24 cellular contexts compared by ENCODE assay signal in the genomic region with DNA sequence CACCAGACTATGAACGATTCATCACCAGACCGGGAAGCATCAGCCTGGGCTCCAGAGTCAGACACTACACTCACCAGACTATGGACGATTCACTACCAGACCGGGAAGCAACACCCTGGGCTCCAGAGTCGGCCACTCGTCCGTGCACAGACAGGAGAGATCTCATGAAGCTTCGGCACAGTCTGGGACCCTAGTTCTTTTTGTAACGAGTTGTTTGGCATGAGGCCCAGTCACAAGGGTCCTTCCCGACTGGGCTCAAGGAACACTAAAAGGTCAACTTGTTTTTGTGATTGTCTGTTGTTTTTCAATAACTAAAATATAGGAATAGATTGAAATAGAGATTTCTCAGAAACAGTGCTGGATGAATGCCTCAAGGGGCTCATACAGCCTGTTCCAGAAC.
"Had no signal": no experiment of that assay in that cellular context is flagged by ENCODE, and none has a peak within 500 bp of the region (broad histone marks: within the 10 kb centered on the region; RNA-seq: fewer than 3 reads in every experiment).

No MANE protein-coding gene starts in this region.

- H3K27me3 ChIP-seq: left lung, neural progenitor cell, ovary, right atrium auricular region, right lobe of liver, stomach, testis, tibial artery, upper lobe of right lung had no signal

- H3K27ac ChIP-seq: left lung, lower lobe of right lung, neural progenitor cell, ovary, right atrium auricular region, right lobe of liver, stomach, testis, tibial artery, upper lobe of right lung had no signal

- H3K9me3 ChIP-seq: lower lobe of right lung, ovary, right atrium auricular region, right lobe of liver, testis, tibial artery, upper lobe of right lung had no signal

- H3K4me1 ChIP-seq: left lung, lower lobe of right lung, neural progenitor cell, right atrium auricular region, right lobe of liver, stomach, testis, upper lobe of right lung had no signal

- DNase-seq: hippocampal formation; kidney; left colon; left lung; lower lobe of right lung; mammary epithelial cell; mesenchymal stem cell; naive thymus-derived CD8-positive, alpha-beta T cell; nephron progenitor cell; ovary; right lobe of liver; stimulated activated CD4-positive, alpha-beta T cell treated with anti-CD3 and anti-CD28 coated beads, Interleukin-15, amount 100 ng/mL, for 24 hours; stimulated activated CD4-positive, alpha-beta T cell treated with anti-CD3 and anti-CD28 coated beads, Interleukin-2, amount 100 ng/mL, for 24 hours; stimulated activated CD4-positive, alpha-beta T cell treated with anti-CD3 and anti-CD28 coated beads, Interleukin-4, amount 100 ng/mL, for 1 hour; stimulated activated naive B cell treated with anti-CD40 and anti-IgM and Interleukin-4, amounts not matched to agents 10 μg/mL and 1 μg/mL and 100 μg/mL, for 72 hours; stimulated activated naive CD8-positive, alpha-beta T cell treated with anti-CD3 and anti-CD28 coated beads, Interleukin-15, Interleukin-2, amounts not matched to agents 100 U/mL and 50 U/mL, for 24 hours; stomach; testis; tibial artery; trophoblast cell; upper lobe of right lung had no signal

- H2AFZ ChIP-seq: neural progenitor cell had no signal

- H3K4me2 ChIP-seq: neural progenitor cell, smooth muscle cell had no signal

- H3K9ac ChIP-seq: neural progenitor cell had no signal

- H3K4me3 ChIP-seq: left lung, lower lobe of right lung, neural progenitor cell, ovary, right atrium auricular region, right lobe of liver, smooth muscle cell, stomach, testis, tibial artery, upper lobe of right lung had no signal

- H3K36me3 ChIP-seq: left lung, lower lobe of right lung, neural progenitor cell, ovary, right atrium auricular region, right lobe of liver, stomach, tibial artery, upper lobe of right lung had no signal
